In genomic region chr13:90233933-90234672, GRCh38 we compare ENCODE assay signal across 2 cellular contexts.
TF ChIP-seq lines count a peak whose summit lies in the region.

No MANE protein-coding gene starts in this region.

TF ChIP-seq in SK-N-SH treated with all-trans-retinoic acid at 6 μM for 48 hours, 23 proteins besides CTCF, POLR2A, EP300 and RAD21:
- TF ChIP-seq CREB5 (CRISPR knock-in tag; IDR thresholded peaks at IDR 0.05; ENCODE audit: low read depth) (no peak), ZNF8 (CRISPR knock-in tag; IDR thresholded peaks at IDR 0.05) (no peak), ZFP30 (CRISPR knock-in tag; IDR thresholded peaks at IDR 0.05) (no peak), PATZ1 (CRISPR knock-in tag; IDR thresholded peaks at IDR 0.05; ENCODE audit: borderline replicate concordance) (no peak), SNAI2 (CRISPR knock-in tag; IDR thresholded peaks at IDR 0.05) (no peak), RARB (CRISPR knock-in tag; IDR thresholded peaks at IDR 0.05) (no peak), ZNF565 (CRISPR knock-in tag; conservative IDR thresholded peaks at IDR 0.05; ENCODE audit: low read depth) (no peak), BACH2 (CRISPR knock-in tag; IDR thresholded peaks at IDR 0.05; ENCODE audit: borderline replicate concordance) (no peak), CSDC2 (CRISPR knock-in tag; IDR thresholded peaks at IDR 0.05) (no peak)

TF ChIP-seq in K562, 482 proteins besides CTCF, POLR2A, EP300 and RAD21 (continued from another document and continues in another):
- no peak for TF ChIP-seq ZNF431 (CRISPR knock-in tag; IDR thresholded peaks at IDR 0.05)
- no peak for TF ChIP-seq ZBTB11 (CRISPR knock-in tag; IDR thresholded peaks at IDR 0.05)
- TF ChIP-seq CBFA2T2 (conservative IDR thresholded peaks at IDR 0.05): no peak
- TF ChIP-seq ZNF354B (CRISPR knock-in tag; IDR thresholded peaks at IDR 0.05): no peak
- no peak for TF ChIP-seq BHLHE40 (IDR thresholded peaks at IDR 0.05; ENCODE audit: low read length)
- no peak for TF ChIP-seq SAFB2 (IDR thresholded peaks at IDR 0.05; ENCODE audit: borderline replicate concordance, low read depth, low read length, severe bottlenecking)
- no peak for TF ChIP-seq ZNF311 (CRISPR knock-in tag; IDR thresholded peaks at IDR 0.05)
- no peak for TF ChIP-seq ARID3B (CRISPR knock-in tag; IDR thresholded peaks at IDR 0.05; ENCODE audit: borderline replicate concordance)
- TF ChIP-seq RCOR1 (IDR thresholded peaks at IDR 0.05; ENCODE audit: borderline replicate concordance in 1 of 2, low read depth in 2 of 2, low read length in 2 of 2): no peak
- no peak for TF ChIP-seq HINFP (tag; conservative IDR thresholded peaks at IDR 0.05; ENCODE audit: low read depth)
- TF ChIP-seq GTF2F1 (IDR thresholded peaks at IDR 0.05; ENCODE audit: low read depth, low read length): no peak
- 0 out of 2 replicates have a peak, but pooled peaks have one; percentile 19 for TF ChIP-seq ZNF551 (CRISPR knock-in tag; IDR thresholded peaks at IDR 0.05)
- peak; percentile 74; the same call in 1 of the 2 replicates for TF ChIP-seq HEY1 (CRISPR knock-in tag; IDR thresholded peaks at IDR 0.05; ENCODE audit: borderline replicate concordance)
- TF ChIP-seq AFF1 (IDR thresholded peaks at IDR 0.05; ENCODE audit: low read depth in 1 of 2, partially characterized antibody in 2 of 2): no peak
- TF ChIP-seq NUFIP1 (IDR thresholded peaks at IDR 0.05; ENCODE audit: partially characterized antibody): no peak
- no peak for TF ChIP-seq ZNF274 (IDR thresholded peaks at IDR 0.05; ENCODE audit: borderline replicate concordance, low read depth, low read length)
- no peak for TF ChIP-seq U2AF1 (optimal IDR thresholded peaks at IDR 0.05; ENCODE audit: low read depth, low read length)
- TF ChIP-seq MCM2 (IDR thresholded peaks at IDR 0.05; ENCODE audit: low read depth): no peak
- TF ChIP-seq YBX1 (IDR thresholded peaks at IDR 0.05): no peak
- TF ChIP-seq CHD4 (IDR thresholded peaks at IDR 0.05; ENCODE audit: insufficient read depth, insufficient replicate concordance, low read depth, low read length, poor library complexity, severe bottlenecking): no peak
- no peak for TF ChIP-seq MBD2 (IDR thresholded peaks at IDR 0.05; ENCODE audit: borderline replicate concordance, low read depth)
- TF ChIP-seq ARNT (IDR thresholded peaks at IDR 0.05): no peak
- 0 out of 2 replicates have a peak, but pooled peaks have one; percentile 19 for TF ChIP-seq CEBPB (tag; IDR thresholded peaks at IDR 0.05)
- no peak for TF ChIP-seq RERE (CRISPR knock-in tag; IDR thresholded peaks at IDR 0.05; ENCODE audit: borderline replicate concordance)
- no peak for TF ChIP-seq ETV6 (IDR thresholded peaks at IDR 0.05; ENCODE audit: borderline replicate concordance in 1 of 2, low read depth in 2 of 2, low read length in 1 of 2)
- no peak for TF ChIP-seq ETV6 (CRISPR knock-in tag; IDR thresholded peaks at IDR 0.05; ENCODE audit: borderline replicate concordance)
- TF ChIP-seq HDAC1 (IDR thresholded peaks at IDR 0.05): no peak
- TF ChIP-seq KLF6 (CRISPR knock-in tag; IDR thresholded peaks at IDR 0.05; ENCODE audit: borderline replicate concordance): no peak
- TF ChIP-seq POLR2B (IDR thresholded peaks at IDR 0.05; ENCODE audit: low read depth, partially characterized antibody): no peak
- TF ChIP-seq SIN3A (IDR thresholded peaks at IDR 0.05; ENCODE audit: borderline replicate concordance in 2 of 2, control insufficient read depth in 1 of 2, low read depth in 2 of 2, low read length in 2 of 2): no peak
- TF ChIP-seq ZNF347 (CRISPR knock-in tag; IDR thresholded peaks at IDR 0.05; ENCODE audit: low read depth): no peak
- no peak for TF ChIP-seq CREB3L1 (IDR thresholded peaks at IDR 0.05; ENCODE audit: borderline replicate concordance, low read depth)
- TF ChIP-seq RBM17 (IDR thresholded peaks at IDR 0.05; ENCODE audit: borderline replicate concordance, low read depth, low read length): no peak
- no peak for TF ChIP-seq MEF2D (tag; conservative IDR thresholded peaks at IDR 0.05; ENCODE audit: low read depth)
- 0 out of 2 replicates have a peak, but pooled peaks have one; percentile 52 for TF ChIP-seq ESRRB (CRISPR knock-in tag; IDR thresholded peaks at IDR 0.05; ENCODE audit: borderline replicate concordance)
- TF ChIP-seq ZNF655 (CRISPR knock-in tag; IDR thresholded peaks at IDR 0.05): 0 out of 2 replicates have a peak, but pooled peaks have one; percentile 70
- TF ChIP-seq NFIC (IDR thresholded peaks at IDR 0.05): no peak
- TF ChIP-seq ETS2 (tag; IDR thresholded peaks at IDR 0.05; ENCODE audit: borderline replicate concordance, poor library complexity, severe bottlenecking): no peak
